In the genomic region with DNA sequence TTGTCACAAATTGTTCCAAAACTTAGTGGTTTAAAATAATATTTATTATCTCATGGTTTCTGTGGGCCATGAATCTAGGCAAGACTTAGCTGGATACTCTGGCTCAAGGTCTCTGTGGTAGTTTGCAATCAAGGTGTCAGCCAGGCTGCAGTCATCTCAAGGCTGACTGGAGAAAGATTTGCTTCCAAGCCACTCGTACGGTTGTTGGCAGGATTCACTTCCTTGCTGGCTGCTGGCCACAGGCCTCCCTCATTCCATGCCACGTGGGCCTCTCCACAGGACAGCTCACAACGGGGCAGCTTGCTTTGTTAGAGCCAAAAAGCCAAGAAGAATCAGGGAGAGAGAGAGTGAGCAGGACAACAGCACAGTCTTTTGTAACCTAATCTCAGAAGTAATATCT, we compare ENCODE assay signal across 9 cellular contexts.
DNase-seq lines count a peak whose midpoint lies in the region; ATAC-seq and TF ChIP-seq lines count a peak whose summit lies in the region.
"Had no signal": no experiment of that assay in that cellular context is flagged by ENCODE, and none has a peak within 500 bp of the region (broad histone marks: within the 10 kb centered on the region; RNA-seq: fewer than 3 reads in every experiment).

No MANE protein-coding gene starts in this region.

- H3K4me3 ChIP-seq in HFF-Myc (replicated peaks; ENCODE audit: low read depth, low read length) (no peak overlapping the region), thyroid gland (replicated peaks in 1 of 3) (no peak overlapping the region)

- no peak for ATAC-seq in GM18520 (IDR thresholded peaks at IDR 0.05; ENCODE audit: unreplicated experiment)
- ATAC-seq in HG03520 (IDR thresholded peaks at IDR 0.05; ENCODE audit: unreplicated experiment) = no peak

- no peaks in the 10 kb centered on the region for H3K36me3 ChIP-seq in thyroid gland

- 0 to 4% methylated on average over 4 of the region's 4 CpGs for WGBS in thyroid gland, 2 donors

- H3K4me1 ChIP-seq in thyroid gland = peaks cover 5 to 6% of the 10 kb centered on the region in 2 donors

- no peak for TF ChIP-seq CTCF in HFF-Myc (IDR thresholded peaks at IDR 0.05; ENCODE audit: low read depth, low read length, missing control alignments)
- TF ChIP-seq CTCF in thyroid gland (IDR thresholded peaks at IDR 0.05) = no peak

- no peak for TF ChIP-seq POLR2A in thyroid gland (IDR thresholded peaks at IDR 0.05)

- H3K27ac ChIP-seq in thyroid gland = no peak overlapping the region

- DNase-seq in HFF-Myc (ENCODE audit: extremely low read depth, low read depth) (peak; percentile 50), astrocyte of the hippocampus (ENCODE audit: low read depth, low spot score) (peak; percentile 95), iris pigment epithelial cell (ENCODE audit: low read depth) (peak; percentile 95), thyroid gland (peak; percentile 91 to 93), NCI-H748 treated with DMSO at 0.1 percent for 48 hours (lab: John Stamatoyannopoulos, UW) (no peak), NCI-H1105 (lab: John Stamatoyannopoulos, UW) (no peak)
- DNase-seq: NCI-H526 had no signal

- no peaks in the 10 kb centered on the region for H3K9me3 ChIP-seq in thyroid gland

- intact Hi-C loops in thyroid gland (cut with DNase I) = no loop called here

- no peaks in the 10 kb centered on the region for H3K27me3 ChIP-seq in thyroid gland

Comparison
In these comparisons a context has a peak if more than half of its experiments do, and no peak if none do; other contexts are left out.
1. DNase-seq: peak in HFF-Myc (single experiment), astrocyte of the hippocampus (single experiment), iris pigment epithelial cell (single experiment) and thyroid gland (2 of 2); none in NCI-H748 treated with DMSO at 0.1 percent for 48 hours (single experiment) and NCI-H1105 (single experiment).